35 cellular contexts compared by ENCODE assay signal in genomic region chrX:14700982-14701381, GRCh38.
"Had no signal": no experiment of that assay in that cellular context is flagged by ENCODE, and none has a peak within 500 bp of the region (broad histone marks: within the 10 kb centered on the region; RNA-seq: fewer than 3 reads in every experiment).

No MANE protein-coding gene starts in this region.

- H3K4me3 ChIP-seq: MG63 had no signal

- H3K36me3 ChIP-seq: MG63 had no signal

- DNase-seq: Karpas-422, Kasumi-1, MG63, MM.1S, MV-4-11, NCI-H1048, NCI-H1092, NCI-H1092 treated with DMSO at 0.1 percent for 48 hours, NCI-H1105, NCI-H1105 treated with DMSO at 0.1 percent for 48 hours, NCI-H1417, NCI-H1417 treated with DMSO at 0.1 percent for 48 hours, NCI-H1436, NCI-H1436 treated with DMSO at 0.1 percent for 48 hours, NCI-H146, NCI-H1694, NCI-H1694 treated with DMSO at 0.1 percent for 48 hours, NCI-H187, NCI-H187 treated with DMSO at 0.1 percent for 48 hours, NCI-H1930, NCI-H2029, NCI-H2029 treated with DMSO at 0.1 percent for 48 hours, NCI-H2081, NCI-H2081 treated with DMSO at 0.1 percent for 48 hours, NCI-H2107, NCI-H2171, NCI-H2171 treated with DMSO at 0.1 percent for 48 hours, NCI-H2227 treated with DMSO at 0.1 percent for 48 hours, NCI-H226, NCI-H345, NCI-H446, NCI-H446 treated with DMSO at 0.1 percent for 48 hours, NCI-H510A, NCI-H510A treated with DMSO at 0.1 percent for 48 hours, NCI-H524 had no signal

- H3K27me3 ChIP-seq: MG63 had no signal

- H3K9me3 ChIP-seq: MG63 had no signal
